Comparison of ENCODE assay signal across 9 cellular contexts in genomic region chr1:201649776-201650607, GRCh38.
DNase-seq lines count a peak whose midpoint lies in the region; FAIRE-seq and TF ChIP-seq lines count a peak whose summit lies in the region.
"Had no signal": no experiment of that assay in that cellular context is flagged by ENCODE, and none has a peak within 500 bp of the region (broad histone marks: within the 10 kb centered on the region; RNA-seq: fewer than 3 reads in every experiment).

No MANE protein-coding gene starts in this region.

- no peak for TF ChIP-seq CTCF in endodermal cell (conservative IDR thresholded peaks at IDR 0.05)
- peak in 1 of 6 experiments; percentile 14 for TF ChIP-seq CTCF in thyroid gland (IDR thresholded peaks at IDR 0.05)

- no peaks in the 10 kb centered on the region for H3K9me3 Mint-ChIP-seq in endodermal cell

- TF ChIP-seq POLR2A in thyroid gland (IDR thresholded peaks at IDR 0.05) (peak; percentile 80 to 88), GM12891 (IDR thresholded peaks at IDR 0.05; ENCODE audit: low read depth, low read length) (no peak)

- H3K27ac Mint-ChIP-seq in endodermal cell, result no peak overlapping the region

- peaks cover 73% of the 10 kb centered on the region for H3K27me3 Mint-ChIP-seq in endodermal cell (ENCODE audit: insufficient read depth)

- H3K9me3 ChIP-seq in endodermal cell (ENCODE audit: control insufficient read depth, low read length) (no peaks in the 10 kb centered on the region), thyroid gland (no peaks in the 10 kb centered on the region)

- intact Hi-C loops in thyroid gland (cut with DNase I), result loop anchor here (5.0 kb wide), 2 partner anchors 38 to 58 kb away; no protein-coding TSS in a partner anchor

- DNase-seq in NCI-H2081 (lab: John Stamatoyannopoulos, UW), result peak; percentile 84 to 87
- no peak for DNase-seq in NCI-H2081 treated with DMSO at 0.1 percent for 48 hours (lab: John Stamatoyannopoulos, UW)
- peak; percentile 85 for DNase-seq in NCI-H82 (lab: John Stamatoyannopoulos, UW)
- DNase-seq in endodermal cell, result peak; percentile 91
- peak; percentile 89 for DNase-seq in medulla oblongata (ENCODE audit: extremely low spot score)
- DNase-seq in thyroid gland, result peak; percentile 96 to 97
- DNase-seq in activated CD4-positive, CD25-positive, alpha-beta regulatory T cell treated with anti-CD3 and anti-CD28 coated beads, Interleukin-2, amount 50 U/mL, for 72 hours, result no peak
- DNase-seq in GM12891 (ENCODE audit: insufficient read length, low spot score), result no peak

- H3K4me3 ChIP-seq in endodermal cell (ENCODE audit: low read length) (peak overlapping the region; percentile 79), thyroid gland (replicated peaks in 1 of 3) (peak overlapping the region; percentile 38 to 85 (median 58))

- peak overlapping the region; percentile 57 for H3K4me3 Mint-ChIP-seq in endodermal cell

- 1% methylated on average over 32 to 61 of the region's 61 CpGs for WGBS in endodermal cell (ENCODE audit: insufficient coverage in 1 of 2, insufficient read length in 1 of 2), 2 experiments
- 10 to 31% methylated on average over 32 to 35 of the region's 61 CpGs for WGBS in thyroid gland, 2 donors

- H3K27ac ChIP-seq in endodermal cell (ENCODE audit: low read depth, low read length) (peak overlapping the region; percentile 63), thyroid gland (peak overlapping the region; percentile 81 to 96 (median 94))
- H3K27ac ChIP-seq: C4-2B had no signal

- no peak for FAIRE-seq in GM12891 (lab: Jason Lieb, UNC)

- H3K36me3 Mint-ChIP-seq in endodermal cell (ENCODE audit: low read depth), result no peaks in the 10 kb centered on the region

- H3K36me3 ChIP-seq in endodermal cell (ENCODE audit: control insufficient read depth, insufficient read depth, low read length) (no peaks in the 10 kb centered on the region), thyroid gland (no peaks in the 10 kb centered on the region)

- H3K4me1 ChIP-seq in endodermal cell (ENCODE audit: control insufficient read depth, insufficient read depth, low read length), result no peaks in the 10 kb centered on the region
- peaks cover 37 to 45% of the 10 kb centered on the region in 2 donors for H3K4me1 ChIP-seq in thyroid gland

- peak overlapping the region; percentile 11 for H3K9ac ChIP-seq in endodermal cell (ENCODE audit: extremely low read depth, low read length, poor library complexity, severe bottlenecking)

- H3K27me3 ChIP-seq in endodermal cell (ENCODE audit: control insufficient read depth, insufficient read depth, low read length, poor library complexity, severe bottlenecking) (peaks cover 63% of the 10 kb centered on the region), thyroid gland (no peaks in the 10 kb centered on the region)

- H3K4me1 Mint-ChIP-seq in endodermal cell, result peaks cover 17% of the 10 kb centered on the region

TF ChIP-seq in GM12891, 5 proteins besides CTCF, POLR2A, EP300 and RAD21:
- TF ChIP-seq POU2F2 (IDR thresholded peaks at IDR 0.05; ENCODE audit: low read depth, low read length) (no peak), TAF1 (IDR thresholded peaks at IDR 0.05; ENCODE audit: low read depth, low read length) (no peak), POLR2AphosphoS5 (IDR thresholded peaks at IDR 0.05; ENCODE audit: low read depth, low read length) (no peak), SPI1 (IDR thresholded peaks at IDR 0.05; ENCODE audit: low read depth, low read length) (no peak), PAX5 (IDR thresholded peaks at IDR 0.05; ENCODE audit: insufficient read depth, low read length, severe bottlenecking) (no peak)

Comparison
In these comparisons a context has a peak if more than half of its experiments do, and no peak if none do; other contexts are left out.
1. DNase-seq: peak in NCI-H2081 (2 of 2), NCI-H82 (single experiment), endodermal cell (single experiment), medulla oblongata (single experiment) and thyroid gland (2 of 2); none in NCI-H2081 treated with DMSO at 0.1 percent for 48 hours (single experiment), activated CD4-positive, CD25-positive, alpha-beta regulatory T cell treated with anti-CD3 and anti-CD28 coated beads, Interleukin-2, amount 50 U/mL, for 72 hours (single experiment) and GM12891 (single experiment).